Comparison of ENCODE assay signal across 1 cellular context in genomic region chr12:105425263-105426174, GRCh38.
TF ChIP-seq lines count a peak whose summit lies in the region.

No MANE protein-coding gene starts in this region.

TF ChIP-seq in liver, 16 proteins besides CTCF, POLR2A, EP300 and RAD21 (continued from another document):
- TF ChIP-seq NR2F2 (IDR thresholded peaks at IDR 0.05), result no peak
- TF ChIP-seq HNF4A (conservative IDR thresholded peaks at IDR 0.05), result peak in 1 of 2 donors; percentile 13
